Comparison of ENCODE assay signal across 35 cellular contexts in genomic region chr12:62878211-62878610, GRCh38.
"Had no signal": no experiment of that assay in that cellular context is flagged by ENCODE, and none has a peak within 500 bp of the region (broad histone marks: within the 10 kb centered on the region; RNA-seq: fewer than 3 reads in every experiment).

No MANE protein-coding gene starts in this region.

- H3K27ac Mint-ChIP-seq: activated B cell treated with CpG ODN at 0.5 μM for 24 hours; activated CD4-positive, alpha-beta memory T cell treated with anti-CD3 and anti-CD28 coated beads, Interleukin-2, amount 10 ng/mL, durations not matched to agents 7 days and 5 days; activated CD8-positive, alpha-beta memory T cell treated with anti-CD3 and anti-CD28 coated beads, Interleukin-2, amount 10 ng/mL, durations not matched to agents 7 days and 5 days; activated naive CD4-positive, alpha-beta T cell treated with anti-CD3 and anti-CD28 coated beads, Interleukin-2, amount 10 ng/mL, durations not matched to agents 7 days and 5 days; activated naive CD8-positive, alpha-beta T cell; activated naive CD8-positive, alpha-beta T cell treated with anti-CD3 and anti-CD28 coated beads, Interleukin-2, amount 50 U/mL, for 24 hours had no signal

- H3K4me1 Mint-ChIP-seq: activated B cell treated with CpG ODN at 0.5 μM for 24 hours; activated CD4-positive, alpha-beta memory T cell treated with anti-CD3 and anti-CD28 coated beads, Interleukin-2, amount 10 ng/mL, durations not matched to agents 7 days and 5 days; activated CD8-positive, alpha-beta memory T cell treated with anti-CD3 and anti-CD28 coated beads, Interleukin-2, amount 10 ng/mL, durations not matched to agents 7 days and 5 days; activated naive CD4-positive, alpha-beta T cell treated with anti-CD3 and anti-CD28 coated beads, Interleukin-2, amount 10 ng/mL, durations not matched to agents 7 days and 5 days; activated naive CD8-positive, alpha-beta T cell treated with anti-CD3 and anti-CD28 coated beads, Interleukin-2, amount 50 U/mL, for 24 hours had no signal

- H3K9me3 Mint-ChIP-seq: activated B cell treated with CpG ODN at 0.5 μM for 24 hours; activated CD4-positive, alpha-beta memory T cell treated with anti-CD3 and anti-CD28 coated beads, Interleukin-2, amount 10 ng/mL, durations not matched to agents 7 days and 5 days; activated naive CD4-positive, alpha-beta T cell treated with anti-CD3 and anti-CD28 coated beads, Interleukin-2, amount 10 ng/mL, durations not matched to agents 7 days and 5 days; activated naive CD8-positive, alpha-beta T cell treated with anti-CD3 and anti-CD28 coated beads, Interleukin-2, amount 50 U/mL, for 24 hours had no signal

- H3K4me3 ChIP-seq: SJSA1 had no signal

- H3K4me1 ChIP-seq: SJSA1 had no signal

- H3K36me3 ChIP-seq: brain microvascular endothelial cell, SJSA1 had no signal

- H3K27me3 Mint-ChIP-seq: activated B cell treated with CpG ODN at 0.5 μM for 24 hours; activated naive CD4-positive, alpha-beta T cell treated with anti-CD3 and anti-CD28 coated beads, Interleukin-2, amount 10 ng/mL, durations not matched to agents 7 days and 5 days; activated naive CD8-positive, alpha-beta T cell treated with anti-CD3 and anti-CD28 coated beads, Interleukin-2, amount 50 U/mL, for 24 hours had no signal

- H3K36me3 Mint-ChIP-seq: activated CD8-positive, alpha-beta memory T cell treated with anti-CD3 and anti-CD28 coated beads, Interleukin-2, amount 10 ng/mL, durations not matched to agents 7 days and 5 days; activated naive CD4-positive, alpha-beta T cell treated with anti-CD3 and anti-CD28 coated beads, Interleukin-2, amount 10 ng/mL, durations not matched to agents 7 days and 5 days; activated naive CD8-positive, alpha-beta T cell had no signal

- H3K4me3 Mint-ChIP-seq: activated B cell treated with CpG ODN at 0.5 μM for 24 hours; activated CD4-positive, alpha-beta memory T cell treated with anti-CD3 and anti-CD28 coated beads, Interleukin-2, amount 10 ng/mL, durations not matched to agents 7 days and 5 days; activated CD8-positive, alpha-beta memory T cell treated with anti-CD3 and anti-CD28 coated beads, Interleukin-2, amount 10 ng/mL, durations not matched to agents 7 days and 5 days; activated naive CD4-positive, alpha-beta T cell treated with anti-CD3 and anti-CD28 coated beads, Interleukin-2, amount 10 ng/mL, durations not matched to agents 7 days and 5 days; activated naive CD8-positive, alpha-beta T cell; activated naive CD8-positive, alpha-beta T cell treated with anti-CD3 and anti-CD28 coated beads, Interleukin-2, amount 50 U/mL, for 24 hours had no signal

- H3K27me3 ChIP-seq: brain microvascular endothelial cell, SJSA1 had no signal

- ATAC-seq: activated CD8-positive, alpha-beta memory T cell treated with anti-CD3 and anti-CD28 coated beads, Interleukin-2, amount 10 ng/mL, durations not matched to agents 7 days and 5 days; activated naive CD8-positive, alpha-beta T cell treated with anti-CD3 and anti-CD28 coated beads, Interleukin-2, amount 50 U/mL, for 24 hours; Panc1 had no signal

- H3K27ac ChIP-seq: brain microvascular endothelial cell, SJSA1, VCaP had no signal

- DNase-seq: activated B cell treated with CpG ODN at 0.5 μM for 24 hours; activated CD4-positive, alpha-beta memory T cell treated with anti-CD3 and anti-CD28 coated beads, Interleukin-2, amount 10 ng/mL, durations not matched to agents 7 days and 5 days; activated CD4-positive, alpha-beta T cell treated with anti-CD3 and anti-CD28 coated beads for 4 hours; activated CD4-positive, CD25-positive, alpha-beta regulatory T cell treated with anti-CD3 and anti-CD28 coated beads, Interleukin-2, amount 50 U/mL, for 72 hours; activated CD8-positive, alpha-beta memory T cell treated with anti-CD3 and anti-CD28 coated beads for 24 hours; activated CD8-positive, alpha-beta memory T cell treated with anti-CD3 and anti-CD28 coated beads, Interleukin-2, amount 10 ng/mL, durations not matched to agents 7 days and 5 days; activated CD8-positive, alpha-beta memory T cell treated with anti-CD3 and anti-CD28 coated beads, Interleukin-2, amount 50 U/mL, for 48 hours; activated effector memory CD4-positive, alpha-beta T cell treated with Interleukin-2 at 50 U/mL for 16 hours; activated naive CD4-positive, alpha-beta T cell treated with anti-CD3 and anti-CD28 coated beads, Interleukin-2, amount 10 ng/mL, durations not matched to agents 7 days and 5 days; activated naive CD8-positive, alpha-beta T cell treated with anti-CD3 and anti-CD28 coated beads, Interleukin-2, amount 50 U/mL, for 24 hours; activated T-cell treated with anti-CD3 and anti-CD28 coated beads, Interleukin-2, amount 50 U/mL, for 48 hours; amniotic stem cell; aorta; brain microvascular endothelial cell; central memory CD4-positive, alpha-beta T cell; NCI-H1092 treated with DMSO at 0.1 percent for 48 hours; NCI-H1417; NCI-H146; NCI-H187; NCI-H2029 treated with DMSO at 0.1 percent for 48 hours; NCI-H2107; NCI-H2171; NCI-H510A; NCI-H526; NCI-H748 treated with DMSO at 0.1 percent for 48 hours; OCI-M1; SHP77; SW 1271; T-helper 1 cell; T-helper 2 cell; T-helper 9 cell had no signal
